8 cellular contexts compared by ENCODE assay signal in the genomic region with DNA sequence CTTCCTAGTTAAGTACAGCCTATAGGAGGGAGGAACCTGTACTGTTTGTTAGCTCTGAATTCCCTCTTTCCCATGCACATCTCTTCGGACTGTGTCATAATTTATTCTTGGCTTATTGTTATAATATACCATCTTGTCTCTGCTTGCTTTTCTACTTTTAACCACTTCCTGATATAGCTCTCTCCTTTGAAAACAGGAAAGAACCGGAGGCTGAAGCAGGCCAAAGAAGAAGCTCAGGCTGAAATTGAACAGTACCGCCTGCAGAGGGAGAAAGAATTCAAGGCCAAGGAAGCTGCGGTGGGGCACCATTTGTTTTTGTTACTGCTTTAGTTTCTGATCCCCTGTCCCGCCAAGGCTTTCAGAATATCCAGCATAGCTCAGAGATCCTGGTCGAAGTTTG. TPM values are rescaled to one million over a fixed set of nuclear protein-coding genes. Genes with fewer than 3 reads are reported as not detected.
DNase-seq lines count a peak whose midpoint lies in the region; ATAC-seq and TF ChIP-seq lines count a peak whose summit lies in the region.

No MANE protein-coding gene starts in this region.

- H3K27me3 Mint-ChIP-seq in activated T-helper 2 cell treated with anti-CD3 and anti-CD28 coated beads, Interferon-gamma antibody, Interleukin-2, Interleukin-4, amounts not matched to agents 10 μg/mL and 5 μg/mL and 100 μg/mL, durations not matched to agents 14 hours and 24 hours and 36 hours (ENCODE audit: low read depth): no peaks in the 10 kb centered on the region
- no peaks in the 10 kb centered on the region for H3K27me3 Mint-ChIP-seq in stimulated activated memory B cell treated with anti-CD40 and anti-IgM and Interleukin-4, amounts not matched to agents 10 μg/mL and 1 μg/mL and 100 μg/mL, for 72 hours

- peaks cover 71% of the 10 kb centered on the region for H3K36me3 Mint-ChIP-seq in activated T-helper 2 cell treated with anti-CD3 and anti-CD28 coated beads, Interferon-gamma antibody, Interleukin-2, Interleukin-4, amounts not matched to agents 10 μg/mL and 5 μg/mL and 100 μg/mL, durations not matched to agents 14 hours and 24 hours and 36 hours (ENCODE audit: low read depth)
- H3K36me3 Mint-ChIP-seq in stimulated activated memory B cell treated with anti-CD40 and anti-IgM and Interleukin-4, amounts not matched to agents 10 μg/mL and 1 μg/mL and 100 μg/mL, for 72 hours: peaks cover 57% of the 10 kb centered on the region

- H3K36me3 ChIP-seq in BLaER1 (peaks cover 49% of the 10 kb centered on the region), MM.1S (replicated peaks; ENCODE audit: insufficient read depth, low read length) (peaks cover 11% of the 10 kb centered on the region)

- H3K4me3 ChIP-seq in BLaER1: peak overlapping the region; percentile 53
- peak overlapping the region; percentile 44 for H3K4me3 ChIP-seq in MM.1S (ENCODE audit: low read length)

- peak overlapping the region; percentile 89 for H3K27ac Mint-ChIP-seq in activated T-helper 2 cell treated with anti-CD3 and anti-CD28 coated beads, Interferon-gamma antibody, Interleukin-2, Interleukin-4, amounts not matched to agents 10 μg/mL and 5 μg/mL and 100 μg/mL, durations not matched to agents 14 hours and 24 hours and 36 hours
- H3K27ac Mint-ChIP-seq in stimulated activated memory B cell treated with anti-CD40 and anti-IgM and Interleukin-4, amounts not matched to agents 10 μg/mL and 1 μg/mL and 100 μg/mL, for 72 hours: peak overlapping the region; percentile 88

- intact Hi-C loops in activated T-helper 2 cell treated with anti-CD3 and anti-CD28 coated beads, Interferon-gamma antibody, Interleukin-2, Interleukin-4, amounts not matched to agents 10 μg/mL and 5 μg/mL and 100 μg/mL, durations not matched to agents 14 hours and 24 hours and 36 hours (cut with micrococcal nuclease): loop anchor here (1.0 to 5.0 kb wide), 5 partner anchors 19 to 400 kb away; partner anchors contain the start of gene TMEM268

- peak overlapping the region; percentile 70 for H3K9ac ChIP-seq in BLaER1
- H3K9ac ChIP-seq in MM.1S (ENCODE audit: low read length): peak overlapping the region; percentile 51; the same call in 1 of the 2 replicates

- H3K4me3 Mint-ChIP-seq in activated T-helper 2 cell treated with anti-CD3 and anti-CD28 coated beads, Interferon-gamma antibody, Interleukin-2, Interleukin-4, amounts not matched to agents 10 μg/mL and 5 μg/mL and 100 μg/mL, durations not matched to agents 14 hours and 24 hours and 36 hours (ENCODE audit: low read depth): peak overlapping the region; percentile 71
- peak overlapping the region; percentile 76 for H3K4me3 Mint-ChIP-seq in stimulated activated memory B cell treated with anti-CD40 and anti-IgM and Interleukin-4, amounts not matched to agents 10 μg/mL and 1 μg/mL and 100 μg/mL, for 72 hours

- H3K4me1 ChIP-seq in BLaER1 (peaks cover 49% of the 10 kb centered on the region), MM.1S (ENCODE audit: low read length) (peaks cover 22% of the 10 kb centered on the region), foreskin keratinocyte (peaks cover 29% of the 10 kb centered on the region)

- no peaks in the 10 kb centered on the region for H3K9me2 ChIP-seq in MM.1S (replicated peaks; ENCODE audit: insufficient read depth, low read length)

- no peaks in the 10 kb centered on the region for H3K9me3 Mint-ChIP-seq in activated T-helper 2 cell treated with anti-CD3 and anti-CD28 coated beads, Interferon-gamma antibody, Interleukin-2, Interleukin-4, amounts not matched to agents 10 μg/mL and 5 μg/mL and 100 μg/mL, durations not matched to agents 14 hours and 24 hours and 36 hours
- no peaks in the 10 kb centered on the region for H3K9me3 Mint-ChIP-seq in stimulated activated memory B cell treated with anti-CD40 and anti-IgM and Interleukin-4, amounts not matched to agents 10 μg/mL and 1 μg/mL and 100 μg/mL, for 72 hours

- TF ChIP-seq CTCF in MM.1S (IDR thresholded peaks at IDR 0.05; ENCODE audit: low read length): peak; percentile 60
- TF ChIP-seq CTCF in foreskin keratinocyte (conservative IDR thresholded peaks at IDR 0.05): peak; percentile 82

- H3K27ac ChIP-seq in BLaER1: peak overlapping the region; percentile 63
- peak overlapping the region; percentile 84 for H3K27ac ChIP-seq in MM.1S (ENCODE audit: low read length)
- peak overlapping the region; percentile 73 for H3K27ac ChIP-seq in foreskin keratinocyte

- H2AFZ ChIP-seq in MM.1S (ENCODE audit: low read length): no peak overlapping the region

- H3K4me1 Mint-ChIP-seq in activated T-helper 2 cell treated with anti-CD3 and anti-CD28 coated beads, Interferon-gamma antibody, Interleukin-2, Interleukin-4, amounts not matched to agents 10 μg/mL and 5 μg/mL and 100 μg/mL, durations not matched to agents 14 hours and 24 hours and 36 hours (ENCODE audit: low read depth): peaks cover 46% of the 10 kb centered on the region
- peaks cover 69% of the 10 kb centered on the region for H3K4me1 Mint-ChIP-seq in stimulated activated memory B cell treated with anti-CD40 and anti-IgM and Interleukin-4, amounts not matched to agents 10 μg/mL and 1 μg/mL and 100 μg/mL, for 72 hours

- H3K79me2 ChIP-seq in MM.1S (ENCODE audit: low read length): peaks cover 96% of the 10 kb centered on the region

- no peaks in the 10 kb centered on the region for H3K27me3 ChIP-seq in BLaER1
- H3K27me3 ChIP-seq in MM.1S (replicated peaks; ENCODE audit: insufficient read depth, low read length): no peaks in the 10 kb centered on the region
- H3K27me3 ChIP-seq in foreskin keratinocyte: no peaks in the 10 kb centered on the region

- ATAC-seq in foreskin keratinocyte (peak; percentile 64), HG02981 (IDR thresholded peaks at IDR 0.05; ENCODE audit: unreplicated experiment) (no peak), HG03342 (IDR thresholded peaks at IDR 0.05; ENCODE audit: unreplicated experiment) (no peak)
- peak; percentile 47 for ATAC-seq in stimulated activated memory B cell treated with anti-CD40 and anti-IgM and Interleukin-4, amounts not matched to agents 10 μg/mL and 1 μg/mL and 100 μg/mL, for 72 hours

- H3K4me2 ChIP-seq in BLaER1 (peak overlapping the region; percentile 95), MM.1S (ENCODE audit: low read depth, low read length) (peak overlapping the region; percentile 82)

- H3F3A ChIP-seq in MM.1S (ENCODE audit: insufficient read depth, low read length): peaks cover 34% of the 10 kb centered on the region

- peaks cover 96% of the 10 kb centered on the region for H4K20me1 ChIP-seq in BLaER1
- 0 out of 2 replicates have a peak, but pooled peaks cover under 1% of the 10 kb centered on the region for H4K20me1 ChIP-seq in MM.1S (ENCODE audit: insufficient read depth, low read length)

- DNase-seq in MM.1S: peak; percentile 77
- DNase-seq in activated T-helper 2 cell treated with anti-CD3 and anti-CD28 coated beads, Interferon-gamma antibody, Interleukin-2, Interleukin-4, amounts not matched to agents 10 μg/mL and 5 μg/mL and 100 μg/mL, durations not matched to agents 14 hours and 24 hours and 36 hours (ENCODE audit: low spot score): peak; percentile 62
- peak; percentile 91 to 94 for DNase-seq in foreskin keratinocyte
- no peak for DNase-seq in NCI-H128 (lab: John Stamatoyannopoulos, UW; ENCODE audit: unreplicated experiment)

- H3K9me3 ChIP-seq in BLaER1: no peaks in the 10 kb centered on the region
- no peaks in the 10 kb centered on the region for H3K9me3 ChIP-seq in MM.1S (replicated peaks; ENCODE audit: insufficient read depth, low read length)

RNA-seq across cellular contexts. Expression of gene ATP6V1G1, which starts 4.8 kb away (rescaled TPM):
- total RNA-seq in activated T-helper 2 cell treated with anti-CD3 and anti-CD28 coated beads, Interferon-gamma antibody, Interleukin-2, Interleukin-4, amounts not matched to agents 10 μg/mL and 5 μg/mL and 100 μg/mL, durations not matched to agents 14 hours and 24 hours and 36 hours: 45.2 and 48.1 TPM in 2 replicates
- 108 and 128 TPM in 2 replicates for total RNA-seq in foreskin keratinocyte
- polyA plus RNA-seq in foreskin keratinocyte: 102 and 110 TPM in 2 replicates

RNA-seq across cellular contexts. Expression of gene TMEM268, which starts 18.7 kb away (rescaled TPM):
- 17.7 and 19.4 TPM in 2 replicates for total RNA-seq in activated T-helper 2 cell treated with anti-CD3 and anti-CD28 coated beads, Interferon-gamma antibody, Interleukin-2, Interleukin-4, amounts not matched to agents 10 μg/mL and 5 μg/mL and 100 μg/mL, durations not matched to agents 14 hours and 24 hours and 36 hours
- total RNA-seq in foreskin keratinocyte: 7.2 and 8.7 TPM in 2 replicates
- 2.9 and 3.0 TPM in 2 replicates for polyA plus RNA-seq in foreskin keratinocyte

Comparison
In these comparisons a context has a peak if more than half of its experiments do, and no peak if none do; other contexts are left out.
1. ATAC-seq: peak in foreskin keratinocyte (single experiment) and stimulated activated memory B cell treated with anti-CD40 and anti-IgM and Interleukin-4, amounts not matched to agents 10 μg/mL and 1 μg/mL and 100 μg/mL, for 72 hours (single experiment); none in HG02981 (single experiment) and HG03342 (single experiment).
2. Peak in every context shown above with its lines, with median percentiles within 50 percentile points of each other: H3K27ac ChIP-seq.